1 cellular context compared by ENCODE assay signal in the genomic region with DNA sequence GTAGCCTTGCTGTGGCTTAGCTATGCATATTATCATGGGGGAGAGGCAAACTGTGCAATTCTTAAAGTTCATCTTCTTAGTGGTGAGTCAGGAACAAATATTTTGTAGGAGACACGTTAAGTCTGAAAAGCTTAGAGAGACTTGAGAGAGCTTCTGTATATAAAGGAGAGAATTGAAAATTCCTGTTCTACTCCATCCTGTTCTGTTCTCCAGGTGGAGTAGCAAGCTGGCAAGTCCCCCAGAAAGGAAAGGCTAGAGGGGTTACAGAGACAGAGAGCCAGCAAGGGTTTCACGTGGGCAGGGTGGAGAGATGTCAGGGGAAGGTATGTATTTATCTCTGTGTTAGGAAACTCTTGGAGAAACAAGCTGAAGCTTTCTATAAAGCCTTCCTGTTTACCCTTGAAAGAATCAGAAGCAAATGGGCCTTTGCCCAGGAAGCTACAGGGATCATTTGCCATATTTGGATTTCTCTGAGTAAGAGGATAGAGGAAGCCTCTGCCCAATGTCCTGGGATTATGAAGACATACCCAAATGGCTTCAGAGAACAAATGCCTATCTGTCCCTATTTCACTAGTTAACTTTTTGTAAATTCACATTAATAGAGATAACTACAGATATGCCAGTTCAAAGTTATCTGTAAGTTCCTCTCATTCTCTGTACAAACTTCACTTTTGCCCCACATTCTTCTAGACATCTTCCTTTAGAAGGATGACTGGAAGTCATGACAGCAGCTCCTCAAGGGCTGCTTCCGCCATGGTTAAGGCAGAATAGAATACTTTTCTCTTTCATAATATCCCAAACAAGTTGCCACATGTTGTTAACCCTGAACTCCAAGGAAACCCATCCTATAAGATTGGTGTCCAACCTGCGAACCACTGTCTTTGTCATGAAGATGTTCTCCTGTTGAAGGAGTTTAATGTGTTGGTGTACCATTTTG.
TF ChIP-seq lines count a peak whose summit lies in the region.

No MANE protein-coding gene starts in this region.

TF ChIP-seq in HepG2, 621 proteins besides CTCF, POLR2A, EP300 and RAD21 (continued from another document and continues in another):
- TF ChIP-seq, protein P1, sequence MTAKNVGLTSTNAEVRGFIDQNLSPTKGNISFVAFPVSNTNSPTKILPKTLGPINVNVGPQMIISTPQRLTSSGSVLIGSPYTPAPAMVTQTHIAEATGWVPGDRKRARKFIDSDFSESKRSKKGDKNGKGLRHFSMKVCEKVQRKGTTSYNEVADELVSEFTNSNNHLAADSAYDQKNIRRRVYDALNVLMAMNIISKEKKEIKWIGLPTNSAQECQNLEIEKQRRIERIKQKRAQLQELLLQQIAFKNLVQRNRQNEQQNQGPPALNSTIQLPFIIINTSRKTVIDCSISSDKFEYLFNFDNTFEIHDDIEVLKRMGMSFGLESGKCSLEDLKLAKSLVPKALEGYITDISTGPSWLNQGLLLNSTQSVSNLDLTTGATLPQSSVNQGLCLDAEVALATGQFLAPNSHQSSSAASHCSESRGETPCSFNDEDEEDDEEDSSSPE (CRISPR knock-in tag; IDR thresholded peaks at IDR 0.05): peak; percentile 21; the same call in 1 of the 2 replicates
- no peak for TF ChIP-seq PHF8 (CRISPR knock-in tag; IDR thresholded peaks at IDR 0.05)
- no peak for TF ChIP-seq ZNF44 (CRISPR knock-in tag; IDR thresholded peaks at IDR 0.05)
- TF ChIP-seq ZNF337 (CRISPR knock-in tag; IDR thresholded peaks at IDR 0.05; ENCODE audit: borderline replicate concordance, low read depth): no peak
- no peak for TF ChIP-seq ZBTB42 (CRISPR knock-in tag; IDR thresholded peaks at IDR 0.05)
- no peak for TF ChIP-seq FOXA1 (IDR thresholded peaks at IDR 0.05)
- peak; percentile 71 for TF ChIP-seq FOXA1 (CRISPR knock-in tag; IDR thresholded peaks at IDR 0.05)
- TF ChIP-seq, protein P2, sequence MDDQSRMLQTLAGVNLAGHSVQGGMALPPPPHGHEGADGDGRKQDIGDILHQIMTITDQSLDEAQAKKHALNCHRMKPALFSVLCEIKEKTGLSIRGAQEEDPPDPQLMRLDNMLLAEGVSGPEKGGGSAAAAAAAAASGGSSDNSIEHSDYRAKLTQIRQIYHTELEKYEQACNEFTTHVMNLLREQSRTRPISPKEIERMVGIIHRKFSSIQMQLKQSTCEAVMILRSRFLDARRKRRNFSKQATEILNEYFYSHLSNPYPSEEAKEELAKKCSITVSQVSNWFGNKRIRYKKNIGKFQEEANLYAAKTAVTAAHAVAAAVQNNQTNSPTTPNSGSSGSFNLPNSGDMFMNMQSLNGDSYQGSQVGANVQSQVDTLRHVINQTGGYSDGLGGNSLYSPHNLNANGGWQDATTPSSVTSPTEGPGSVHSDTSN (CRISPR knock-in tag; IDR thresholded peaks at IDR 0.05; ENCODE audit: borderline replicate concordance): no peak
- no peak for TF ChIP-seq ZNF460 (CRISPR knock-in tag; IDR thresholded peaks at IDR 0.05; ENCODE audit: borderline replicate concordance)
- peak; percentile 56; the same call in 1 of the 2 replicates for TF ChIP-seq ELF4 (CRISPR knock-in tag; IDR thresholded peaks at IDR 0.05; ENCODE audit: borderline replicate concordance)
- TF ChIP-seq, protein P3, sequence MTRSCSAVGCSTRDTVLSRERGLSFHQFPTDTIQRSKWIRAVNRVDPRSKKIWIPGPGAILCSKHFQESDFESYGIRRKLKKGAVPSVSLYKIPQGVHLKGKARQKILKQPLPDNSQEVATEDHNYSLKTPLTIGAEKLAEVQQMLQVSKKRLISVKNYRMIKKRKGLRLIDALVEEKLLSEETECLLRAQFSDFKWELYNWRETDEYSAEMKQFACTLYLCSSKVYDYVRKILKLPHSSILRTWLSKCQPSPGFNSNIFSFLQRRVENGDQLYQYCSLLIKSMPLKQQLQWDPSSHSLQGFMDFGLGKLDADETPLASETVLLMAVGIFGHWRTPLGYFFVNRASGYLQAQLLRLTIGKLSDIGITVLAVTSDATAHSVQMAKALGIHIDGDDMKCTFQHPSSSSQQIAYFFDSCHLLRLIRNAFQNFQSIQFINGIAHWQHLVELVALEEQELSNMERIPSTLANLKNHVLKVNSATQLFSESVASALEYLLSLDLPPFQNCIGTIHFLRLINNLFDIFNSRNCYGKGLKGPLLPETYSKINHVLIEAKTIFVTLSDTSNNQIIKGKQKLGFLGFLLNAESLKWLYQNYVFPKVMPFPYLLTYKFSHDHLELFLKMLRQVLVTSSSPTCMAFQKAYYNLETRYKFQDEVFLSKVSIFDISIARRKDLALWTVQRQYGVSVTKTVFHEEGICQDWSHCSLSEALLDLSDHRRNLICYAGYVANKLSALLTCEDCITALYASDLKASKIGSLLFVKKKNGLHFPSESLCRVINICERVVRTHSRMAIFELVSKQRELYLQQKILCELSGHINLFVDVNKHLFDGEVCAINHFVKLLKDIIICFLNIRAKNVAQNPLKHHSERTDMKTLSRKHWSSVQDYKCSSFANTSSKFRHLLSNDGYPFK (CRISPR knock-in tag; IDR thresholded peaks at IDR 0.05; ENCODE audit: borderline replicate concordance): no peak
- TF ChIP-seq, protein P4, sequence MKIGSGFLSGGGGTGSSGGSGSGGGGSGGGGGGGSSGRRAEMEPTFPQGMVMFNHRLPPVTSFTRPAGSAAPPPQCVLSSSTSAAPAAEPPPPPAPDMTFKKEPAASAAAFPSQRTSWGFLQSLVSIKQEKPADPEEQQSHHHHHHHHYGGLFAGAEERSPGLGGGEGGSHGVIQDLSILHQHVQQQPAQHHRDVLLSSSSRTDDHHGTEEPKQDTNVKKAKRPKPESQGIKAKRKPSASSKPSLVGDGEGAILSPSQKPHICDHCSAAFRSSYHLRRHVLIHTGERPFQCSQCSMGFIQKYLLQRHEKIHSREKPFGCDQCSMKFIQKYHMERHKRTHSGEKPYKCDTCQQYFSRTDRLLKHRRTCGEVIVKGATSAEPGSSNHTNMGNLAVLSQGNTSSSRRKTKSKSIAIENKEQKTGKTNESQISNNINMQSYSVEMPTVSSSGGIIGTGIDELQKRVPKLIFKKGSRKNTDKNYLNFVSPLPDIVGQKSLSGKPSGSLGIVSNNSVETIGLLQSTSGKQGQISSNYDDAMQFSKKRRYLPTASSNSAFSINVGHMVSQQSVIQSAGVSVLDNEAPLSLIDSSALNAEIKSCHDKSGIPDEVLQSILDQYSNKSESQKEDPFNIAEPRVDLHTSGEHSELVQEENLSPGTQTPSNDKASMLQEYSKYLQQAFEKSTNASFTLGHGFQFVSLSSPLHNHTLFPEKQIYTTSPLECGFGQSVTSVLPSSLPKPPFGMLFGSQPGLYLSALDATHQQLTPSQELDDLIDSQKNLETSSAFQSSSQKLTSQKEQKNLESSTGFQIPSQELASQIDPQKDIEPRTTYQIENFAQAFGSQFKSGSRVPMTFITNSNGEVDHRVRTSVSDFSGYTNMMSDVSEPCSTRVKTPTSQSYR (CRISPR knock-in tag; IDR thresholded peaks at IDR 0.05; ENCODE audit: borderline replicate concordance): no peak
- no peak for TF ChIP-seq ATRX (CRISPR knock-in tag; IDR thresholded peaks at IDR 0.05; ENCODE audit: borderline replicate concordance)
- no peak for TF ChIP-seq JUNB (CRISPR knock-in tag; IDR thresholded peaks at IDR 0.05; ENCODE audit: borderline replicate concordance)
- no peak for TF ChIP-seq ZFP62 (CRISPR knock-in tag; IDR thresholded peaks at IDR 0.05)
- TF ChIP-seq FOXK1 (CRISPR knock-in tag; IDR thresholded peaks at IDR 0.05; ENCODE audit: borderline replicate concordance, low read depth): peak; percentile 76; the same call in 1 of the 2 replicates
- no peak for TF ChIP-seq ONECUT2 (CRISPR knock-in tag; IDR thresholded peaks at IDR 0.05)
- TF ChIP-seq ZNF24 (IDR thresholded peaks at IDR 0.05): no peak
- TF ChIP-seq, protein P5, sequence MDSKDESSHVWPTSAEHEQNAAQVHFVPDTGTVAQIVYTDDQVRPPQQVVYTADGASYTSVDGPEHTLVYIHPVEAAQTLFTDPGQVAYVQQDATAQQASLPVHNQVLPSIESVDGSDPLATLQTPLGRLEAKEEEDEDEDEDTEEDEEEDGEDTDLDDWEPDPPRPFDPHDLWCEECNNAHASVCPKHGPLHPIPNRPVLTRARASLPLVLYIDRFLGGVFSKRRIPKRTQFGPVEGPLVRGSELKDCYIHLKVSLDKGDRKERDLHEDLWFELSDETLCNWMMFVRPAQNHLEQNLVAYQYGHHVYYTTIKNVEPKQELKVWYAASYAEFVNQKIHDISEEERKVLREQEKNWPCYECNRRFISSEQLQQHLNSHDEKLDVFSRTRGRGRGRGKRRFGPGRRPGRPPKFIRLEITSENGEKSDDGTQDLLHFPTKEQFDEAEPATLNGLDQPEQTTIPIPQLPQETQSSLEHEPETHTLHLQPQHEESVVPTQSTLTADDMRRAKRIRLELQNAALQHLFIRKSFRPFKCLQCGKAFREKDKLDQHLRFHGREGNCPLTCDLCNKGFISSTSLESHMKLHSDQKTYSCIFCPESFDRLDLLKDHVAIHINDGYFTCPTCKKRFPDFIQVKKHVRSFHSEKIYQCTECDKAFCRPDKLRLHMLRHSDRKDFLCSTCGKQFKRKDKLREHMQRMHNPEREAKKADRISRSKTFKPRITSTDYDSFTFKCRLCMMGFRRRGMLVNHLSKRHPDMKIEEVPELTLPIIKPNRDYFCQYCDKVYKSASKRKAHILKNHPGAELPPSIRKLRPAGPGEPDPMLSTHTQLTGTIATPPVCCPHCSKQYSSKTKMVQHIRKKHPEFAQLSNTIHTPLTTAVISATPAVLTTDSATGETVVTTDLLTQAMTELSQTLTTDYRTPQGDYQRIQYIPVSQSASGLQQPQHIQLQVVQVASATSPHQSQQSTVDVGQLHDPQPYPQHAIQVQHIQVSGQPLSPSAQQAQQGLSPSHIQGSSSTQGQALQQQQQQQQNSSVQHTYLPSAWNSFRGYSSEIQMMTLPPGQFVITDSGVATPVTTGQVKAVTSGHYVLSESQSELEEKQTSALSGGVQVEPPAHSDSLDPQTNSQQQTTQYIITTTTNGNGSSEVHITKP (CRISPR knock-in tag; IDR thresholded peaks at IDR 0.05; ENCODE audit: low read depth): 0 out of 2 replicates have a peak, but pooled peaks have one; percentile 14
- no peak for TF ChIP-seq ZNF350 (CRISPR knock-in tag; IDR thresholded peaks at IDR 0.05; ENCODE audit: borderline replicate concordance, low read depth)
- TF ChIP-seq, protein P6, sequence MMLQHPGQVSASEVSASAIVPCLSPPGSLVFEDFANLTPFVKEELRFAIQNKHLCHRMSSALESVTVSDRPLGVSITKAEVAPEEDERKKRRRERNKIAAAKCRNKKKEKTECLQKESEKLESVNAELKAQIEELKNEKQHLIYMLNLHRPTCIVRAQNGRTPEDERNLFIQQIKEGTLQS (CRISPR knock-in tag; IDR thresholded peaks at IDR 0.05): no peak
- no peak for TF ChIP-seq TBX3 (IDR thresholded peaks at IDR 0.05; ENCODE audit: borderline replicate concordance)
- TF ChIP-seq GFI1 (CRISPR knock-in tag; IDR thresholded peaks at IDR 0.05; ENCODE audit: borderline replicate concordance): 0 out of 2 replicates have a peak, but pooled peaks have one; percentile 24
- TF ChIP-seq, protein P7, sequence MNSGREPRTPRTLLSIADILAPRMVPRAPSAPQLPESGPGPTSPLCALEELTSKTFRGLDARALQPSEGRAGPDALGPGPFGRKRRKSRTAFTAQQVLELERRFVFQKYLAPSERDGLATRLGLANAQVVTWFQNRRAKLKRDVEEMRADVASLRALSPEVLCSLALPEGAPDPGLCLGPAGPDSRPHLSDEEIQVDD (CRISPR knock-in tag; IDR thresholded peaks at IDR 0.05; ENCODE audit: borderline replicate concordance): no peak
- TF ChIP-seq WIZ (CRISPR knock-in tag; IDR thresholded peaks at IDR 0.05): no peak
- no peak for TF ChIP-seq ZNF746 (CRISPR knock-in tag; IDR thresholded peaks at IDR 0.05)
- no peak for TF ChIP-seq GATAD1 (CRISPR knock-in tag; IDR thresholded peaks at IDR 0.05)
- peak; percentile 73 for TF ChIP-seq HNF4A (CRISPR knock-in tag; IDR thresholded peaks at IDR 0.05)
- TF ChIP-seq, protein P8, sequence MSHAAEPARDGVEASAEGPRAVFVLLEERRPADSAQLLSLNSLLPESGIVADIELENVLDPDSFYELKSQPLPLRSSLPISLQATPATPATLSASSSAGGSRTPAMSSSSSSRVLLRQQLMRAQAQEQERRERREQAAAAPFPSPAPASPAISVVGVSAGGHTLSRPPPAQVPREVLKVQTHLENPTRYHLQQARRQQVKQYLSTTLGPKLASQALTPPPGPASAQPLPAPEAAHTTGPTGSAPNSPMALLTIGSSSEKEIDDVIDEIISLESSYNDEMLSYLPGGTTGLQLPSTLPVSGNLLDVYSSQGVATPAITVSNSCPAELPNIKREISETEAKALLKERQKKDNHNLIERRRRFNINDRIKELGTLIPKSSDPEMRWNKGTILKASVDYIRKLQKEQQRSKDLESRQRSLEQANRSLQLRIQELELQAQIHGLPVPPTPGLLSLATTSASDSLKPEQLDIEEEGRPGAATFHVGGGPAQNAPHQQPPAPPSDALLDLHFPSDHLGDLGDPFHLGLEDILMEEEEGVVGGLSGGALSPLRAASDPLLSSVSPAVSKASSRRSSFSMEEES (CRISPR knock-in tag; IDR thresholded peaks at IDR 0.05): peak; percentile 88
- TF ChIP-seq, protein P9, sequence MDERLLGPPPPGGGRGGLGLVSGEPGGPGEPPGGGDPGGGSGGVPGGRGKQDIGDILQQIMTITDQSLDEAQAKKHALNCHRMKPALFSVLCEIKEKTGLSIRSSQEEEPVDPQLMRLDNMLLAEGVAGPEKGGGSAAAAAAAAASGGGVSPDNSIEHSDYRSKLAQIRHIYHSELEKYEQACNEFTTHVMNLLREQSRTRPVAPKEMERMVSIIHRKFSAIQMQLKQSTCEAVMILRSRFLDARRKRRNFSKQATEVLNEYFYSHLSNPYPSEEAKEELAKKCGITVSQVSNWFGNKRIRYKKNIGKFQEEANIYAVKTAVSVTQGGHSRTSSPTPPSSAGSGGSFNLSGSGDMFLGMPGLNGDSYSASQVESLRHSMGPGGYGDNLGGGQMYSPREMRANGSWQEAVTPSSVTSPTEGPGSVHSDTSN (CRISPR knock-in tag; IDR thresholded peaks at IDR 0.05): no peak
- TF ChIP-seq RBAK (CRISPR knock-in tag; IDR thresholded peaks at IDR 0.05): no peak
- TF ChIP-seq ZNF263 (CRISPR knock-in tag; IDR thresholded peaks at IDR 0.05): no peak
